Comparison of ENCODE assay signal across 22 cellular contexts in genomic region chr11:28627690-28628255, GRCh38.
"Had no signal": no experiment of that assay in that cellular context is flagged by ENCODE, and none has a peak within 500 bp of the region (broad histone marks: within the 10 kb centered on the region; RNA-seq: fewer than 3 reads in every experiment).

No MANE protein-coding gene starts in this region.

- H3K27ac Mint-ChIP-seq: activated naive CD8-positive, alpha-beta T cell; naive B cell; T-helper 17 cell had no signal

- H3K27me3 ChIP-seq: body of pancreas, gastrocnemius medialis, heart right ventricle, neutrophil, right atrium auricular region, transverse colon had no signal

- H3K4me3 Mint-ChIP-seq: activated naive CD8-positive, alpha-beta T cell; naive B cell; T-helper 17 cell had no signal

- H3K4me1 Mint-ChIP-seq: naive B cell, T-helper 17 cell had no signal

- H3K4me1 ChIP-seq: body of pancreas, gastrocnemius medialis, heart right ventricle, right atrium auricular region, transverse colon had no signal

- H3K27ac ChIP-seq: body of pancreas, gastrocnemius medialis, heart right ventricle, neutrophil, right atrium auricular region, skin epidermis, transverse colon, WERI-Rb-1 had no signal

- H3K4me3 ChIP-seq: body of pancreas, gastrocnemius medialis, heart right ventricle, right atrium auricular region, skin epidermis, transverse colon had no signal

- ATAC-seq: body of pancreas, gastrocnemius medialis, heart right ventricle, T-helper 17 cell had no signal

- H3K36me3 Mint-ChIP-seq: activated naive CD8-positive, alpha-beta T cell; naive B cell had no signal

- H3K9me3 ChIP-seq: body of pancreas, gastrocnemius medialis, heart right ventricle, neutrophil, right atrium auricular region, transverse colon had no signal

- DNase-seq: activated CD4-positive, alpha-beta T cell treated with anti-CD3 and anti-CD28 coated beads for 48 hours; activated CD8-positive, alpha-beta memory T cell treated with anti-CD3 and anti-CD28 coated beads, Interleukin-2, amount 50 U/mL, for 48 hours; activated gamma-delta T cell treated with Interleukin-2 at 50 U/mL for 16 hours; amniotic stem cell; body of pancreas; caudate nucleus; erythroblast; gastrocnemius medialis; heart right ventricle; islet precursor cell; mammary epithelial cell; naive B cell; stimulated activated CD4-positive, alpha-beta T cell treated with anti-CD3 and anti-CD28 coated beads, Interleukin-4, amount 100 ng/mL, for 4 hours; stimulated activated CD8-positive, alpha-beta memory T cell treated with anti-CD3 and anti-CD28 coated beads, Interleukin-4, amount 100 ng/mL, for 48 hours; stimulated activated naive CD4-positive, alpha-beta T cell treated with Interleukin-2 at 50 U/mL for 16 hours; T-helper 17 cell; transverse colon; WERI-Rb-1 had no signal

- H3K36me3 ChIP-seq: gastrocnemius medialis, heart right ventricle, neutrophil, right atrium auricular region, transverse colon, WERI-Rb-1 had no signal

- H3K27me3 Mint-ChIP-seq: activated naive CD8-positive, alpha-beta T cell; naive B cell; T-helper 17 cell had no signal
